In the genomic region with DNA sequence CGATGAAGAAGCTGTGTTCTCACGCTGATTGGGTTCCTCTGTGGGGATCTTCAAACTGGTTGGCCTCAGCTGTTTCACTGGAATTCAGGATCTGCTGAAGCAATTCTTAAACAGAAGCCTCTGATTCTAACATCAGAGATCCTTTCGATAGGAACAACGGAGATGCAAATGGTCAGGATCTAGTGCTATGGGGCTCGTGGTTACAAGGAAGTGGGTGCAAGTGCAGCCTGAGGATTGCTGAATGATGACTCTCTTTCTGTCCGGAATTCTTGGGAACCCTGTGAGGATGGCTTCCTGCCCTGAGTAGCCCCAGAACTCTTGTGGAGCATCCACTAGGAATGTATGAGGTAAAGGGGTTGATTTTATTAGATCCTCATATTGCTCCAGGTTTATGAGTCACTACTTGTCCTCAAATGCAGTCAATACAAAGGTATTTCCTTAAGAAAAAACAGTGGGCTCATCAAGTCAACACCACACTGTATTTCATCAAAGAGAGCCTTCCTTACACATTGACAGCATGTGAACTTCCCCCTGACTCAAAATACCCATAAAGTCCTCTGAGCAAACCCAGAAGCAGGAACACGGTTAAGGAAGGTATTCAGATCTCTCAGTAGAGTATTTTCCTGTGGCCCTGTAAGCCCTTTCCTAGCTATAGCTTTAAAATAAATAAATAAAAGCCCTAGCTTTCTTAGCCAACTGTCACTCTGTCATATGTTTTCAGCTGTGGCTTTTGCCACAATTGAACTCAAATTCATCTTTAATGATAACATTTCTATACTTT, we compare ENCODE assay signal across 11 cellular contexts. TPM values are rescaled to one million over a fixed set of nuclear protein-coding genes. Genes with fewer than 3 reads are reported as not detected.
"Had no signal": no experiment of that assay in that cellular context is flagged by ENCODE, and none has a peak within 500 bp of the region (broad histone marks: within the 10 kb centered on the region; RNA-seq: fewer than 3 reads in every experiment).

No MANE protein-coding gene starts in this region.

RNA-seq across cellular contexts. Expression of a gene that starts 25.9 kb away (rescaled TPM):
- total RNA-seq: activated CD4-positive, alpha-beta memory T cell treated with anti-CD3 and anti-CD28 coated beads, Interleukin-2, amount 10 ng/mL, durations not matched to agents 7 days and 5 days; activated CD8-positive, alpha-beta memory T cell treated with anti-CD3 and anti-CD28 coated beads, Interleukin-2, amount 10 ng/mL, durations not matched to agents 7 days and 5 days had no signal

RNA-seq across cellular contexts. Expression of a gene that starts 43.4 kb away (rescaled TPM):
- total RNA-seq: activated CD4-positive, alpha-beta memory T cell treated with anti-CD3 and anti-CD28 coated beads, Interleukin-2, amount 10 ng/mL, durations not matched to agents 7 days and 5 days; activated CD8-positive, alpha-beta memory T cell treated with anti-CD3 and anti-CD28 coated beads, Interleukin-2, amount 10 ng/mL, durations not matched to agents 7 days and 5 days; esophagus mucosa; left lobe of liver; lung; occipital lobe; posterior vena cava; skeletal muscle tissue; subcutaneous adipose tissue; thyroid gland; ureter had no signal
- polyA plus RNA-seq: lung had no signal
